ENCODE assay signal across 29 cellular contexts in the genomic region with DNA sequence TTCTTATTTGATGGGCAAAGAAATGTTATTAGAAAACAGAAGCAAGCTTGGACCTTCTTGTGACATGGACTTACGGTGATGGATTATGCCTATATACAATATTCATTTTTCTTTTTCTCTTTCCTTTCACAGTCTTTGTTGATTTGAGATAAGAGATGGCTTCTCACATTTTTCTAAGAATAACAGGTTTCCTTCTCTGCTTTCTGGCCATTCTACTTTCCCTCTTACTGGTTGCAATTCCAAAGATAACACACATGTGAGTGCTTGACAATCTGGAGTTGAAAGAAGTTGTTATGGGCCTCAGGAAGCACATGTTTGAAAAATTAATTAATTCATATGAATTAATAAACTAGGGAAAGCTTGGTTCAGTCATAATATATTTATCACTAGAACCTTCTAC.
"Had no signal": no experiment of that assay in that cellular context is flagged by ENCODE, and none has a peak within 500 bp of the region (broad histone marks: within the 10 kb centered on the region; RNA-seq: fewer than 3 reads in every experiment).

No MANE protein-coding gene starts in this region.

- H3K9me3 ChIP-seq: heart right ventricle, left lung, ovary, psoas muscle, sigmoid colon, stomach, thyroid gland had no signal

- H3K27ac Mint-ChIP-seq: naive thymus-derived CD4-positive, alpha-beta T cell; nephron progenitor cell; stimulated activated effector memory CD8-positive, alpha-beta T cell treated with anti-CD3 and anti-CD28 coated beads, Interleukin-12 subunit alpha, Interleukin-12 subunit beta, amount 100 ng/mL, for 72 hours had no signal

- DNase-seq: dorsolateral prefrontal cortex; effector CD4-positive, alpha-beta T cell; foreskin melanocyte; glutamatergic neuron; heart right ventricle; hippocampal formation; left cardiac atrium; left lung; mesenchymal stem cell; midbrain; naive thymus-derived CD4-positive, alpha-beta T cell; nephron progenitor cell; occipital lobe; ovary; posterior cingulate gyrus; psoas muscle; right cardiac atrium; sigmoid colon; stimulated activated CD4-positive, alpha-beta T cell treated with anti-CD3 and anti-CD28 coated beads, Interleukin-2, amount 100 ng/mL, for 24 hours; stimulated activated CD4-positive, alpha-beta T cell treated with anti-CD3 and anti-CD28 coated beads, Interleukin-4, amount 100 ng/mL, for 24 hours; stimulated activated naive CD4-positive, alpha-beta T cell treated with Interleukin-2 at 50 U/mL for 16 hours; stomach; thyroid gland; trophoblast cell had no signal

- H3K4me1 ChIP-seq: psoas muscle, sigmoid colon, stomach had no signal

- H3K4me3 ChIP-seq: dorsolateral prefrontal cortex, heart right ventricle, left lung, ovary, psoas muscle, sigmoid colon, stomach, thyroid gland had no signal

- FAIRE-seq: colon, islet of Langerhans had no signal

- ATAC-seq: esophagus mucosa; heart right ventricle; left cardiac atrium; left lung; naive thymus-derived CD4-positive, alpha-beta T cell; psoas muscle; right cardiac atrium; stimulated activated effector memory CD8-positive, alpha-beta T cell treated with anti-CD3 and anti-CD28 coated beads, Interleukin-12 subunit alpha, Interleukin-12 subunit beta, amount 100 ng/mL, for 72 hours had no signal

- H3K36me3 Mint-ChIP-seq: stimulated activated effector memory CD8-positive, alpha-beta T cell treated with anti-CD3 and anti-CD28 coated beads, Interleukin-12 subunit alpha, Interleukin-12 subunit beta, amount 100 ng/mL, for 72 hours had no signal

- H3K9me3 Mint-ChIP-seq: stimulated activated effector memory CD8-positive, alpha-beta T cell treated with anti-CD3 and anti-CD28 coated beads, Interleukin-12 subunit alpha, Interleukin-12 subunit beta, amount 100 ng/mL, for 72 hours had no signal

- H3K27me3 ChIP-seq: dorsolateral prefrontal cortex, heart right ventricle, left lung, ovary, sigmoid colon, stomach, thyroid gland had no signal

- H3K27ac ChIP-seq: dorsolateral prefrontal cortex, epithelial cell of prostate, heart right ventricle, left lung, ovary, psoas muscle, sigmoid colon, stomach, thyroid gland had no signal

- H3K36me3 ChIP-seq: heart right ventricle, left lung, ovary, sigmoid colon, stomach, thyroid gland had no signal

- H3K4me3 Mint-ChIP-seq: naive thymus-derived CD4-positive, alpha-beta T cell; nephron progenitor cell; stimulated activated effector memory CD8-positive, alpha-beta T cell treated with anti-CD3 and anti-CD28 coated beads, Interleukin-12 subunit alpha, Interleukin-12 subunit beta, amount 100 ng/mL, for 72 hours had no signal
